8 cellular contexts compared by ENCODE assay signal in genomic region chr15:52481915-52482314, GRCh38. TPM values are rescaled to one million over a fixed set of nuclear protein-coding genes. Genes with fewer than 3 reads are reported as not detected.
DNase-seq lines count a peak whose midpoint lies in the region; ATAC-seq and TF ChIP-seq lines count a peak whose summit lies in the region.

No MANE protein-coding gene starts in this region.

- no peaks in the 10 kb centered on the region for H3K9me2 ChIP-seq in hepatocyte (replicated peaks; ENCODE audit: insufficient read depth)

- H3K9me3 Mint-ChIP-seq in dendritic cell treated with granulocyte-macrophage colony-stimulating factor and Interleukin-4, amounts not matched to agents 40 ng/mL and 50 ng/mL, for 4 days = no peaks in the 10 kb centered on the region

- H3K4me1 Mint-ChIP-seq in dendritic cell treated with granulocyte-macrophage colony-stimulating factor and Interleukin-4, amounts not matched to agents 40 ng/mL and 50 ng/mL, for 4 days (ENCODE audit: low read depth) = peaks cover 81% of the 10 kb centered on the region

- no peaks in the 10 kb centered on the region for H4K20me1 ChIP-seq in hepatocyte (ENCODE audit: insufficient read depth, poor library complexity, severe bottlenecking)

- TF ChIP-seq CTCF in AG09309 (IDR thresholded peaks at IDR 0.05; ENCODE audit: control insufficient read depth, insufficient read depth, low read depth, low read length, missing control alignments) = no peak
- no peak for TF ChIP-seq CTCF in gastrocnemius medialis (IDR thresholded peaks at IDR 0.05 in 4 of 5, conservative IDR thresholded peaks at IDR 0.05 in 1 of 5)
- no peak for TF ChIP-seq CTCF in hepatocyte (IDR thresholded peaks at IDR 0.05; ENCODE audit: poor library complexity)

- intact Hi-C loops in dendritic cell treated with granulocyte-macrophage colony-stimulating factor and Interleukin-4, amounts not matched to agents 40 ng/mL and 50 ng/mL, for 4 days (cut with micrococcal nuclease) = loop anchor here (2.0 to 5.0 kb wide), 2 partner anchors 15 to 45 kb away; partner anchors contain the start of gene MYO5A
- intact Hi-C loops in gastrocnemius medialis (cut with DNase I; ENCODE audit: low total_unique reads) = no loop called here

- in situ Hi-C loops in gastrocnemius medialis (cut with MboI; ENCODE audit: low sequenced_read_pairs in 4 of 4) = no loop called here

- DNase-seq in AG09309 (ENCODE audit: low read depth) (peak; percentile 50), SKM-1 treated with dmso at 0.1 percent for 144 hours (lab: John Stamatoyannopoulos, UW; ENCODE audit: unreplicated experiment) (peak; percentile 94), gastrocnemius medialis (no peak), hepatocyte (ENCODE audit: low spot score) (no peak), NCI-H1105 treated with DMSO at 0.1 percent for 48 hours (lab: John Stamatoyannopoulos, UW) (no peak)

- TF ChIP-seq POLR2A in gastrocnemius medialis (IDR thresholded peaks at IDR 0.05) = no peak

- H3K79me2 ChIP-seq in hepatocyte = peaks cover 5% of the 10 kb centered on the region

- H3K27ac ChIP-seq in gastrocnemius medialis (peak overlapping the region; percentile 12 to 76 (median 48)), hepatocyte (no peak overlapping the region)

- H3K4me3 ChIP-seq in AG09309 (ENCODE audit: control insufficient read depth, low read depth, low read length) (no peak overlapping the region), gastrocnemius medialis (no peak overlapping the region), hepatocyte (no peak overlapping the region)

- H3K27me3 ChIP-seq in gastrocnemius medialis (no peaks in the 10 kb centered on the region), hepatocyte (no peaks in the 10 kb centered on the region)

- H3K27me3 Mint-ChIP-seq in dendritic cell treated with granulocyte-macrophage colony-stimulating factor and Interleukin-4, amounts not matched to agents 40 ng/mL and 50 ng/mL, for 4 days = no peaks in the 10 kb centered on the region

- H2AFZ ChIP-seq in hepatocyte = no peak overlapping the region

- H3K36me3 ChIP-seq in gastrocnemius medialis (no peaks in the 10 kb centered on the region), hepatocyte (replicated peaks; ENCODE audit: insufficient read depth, low read depth) (no peaks in the 10 kb centered on the region)

- H3K4me1 ChIP-seq in gastrocnemius medialis (peaks cover 38 to 56% of the 10 kb centered on the region in 2 donors), hepatocyte (ENCODE audit: insufficient read depth) (peaks cover 5% of the 10 kb centered on the region)

- H3K27ac Mint-ChIP-seq in dendritic cell treated with granulocyte-macrophage colony-stimulating factor and Interleukin-4, amounts not matched to agents 40 ng/mL and 50 ng/mL, for 4 days = peak overlapping the region; percentile 87

- H3K36me3 Mint-ChIP-seq in dendritic cell treated with granulocyte-macrophage colony-stimulating factor and Interleukin-4, amounts not matched to agents 40 ng/mL and 50 ng/mL, for 4 days (ENCODE audit: low read depth) = peaks cover 28% of the 10 kb centered on the region

- H3K4me3 Mint-ChIP-seq in dendritic cell treated with granulocyte-macrophage colony-stimulating factor and Interleukin-4, amounts not matched to agents 40 ng/mL and 50 ng/mL, for 4 days = no peak overlapping the region

- H3K9me3 ChIP-seq in gastrocnemius medialis (no peaks in the 10 kb centered on the region), hepatocyte (ENCODE audit: low read depth) (no peaks in the 10 kb centered on the region)

- ATAC-seq in GM18907 (IDR thresholded peaks at IDR 0.05; ENCODE audit: unreplicated experiment) (peak; percentile 98), HG03097 (IDR thresholded peaks at IDR 0.05; ENCODE audit: low FRiP score, unreplicated experiment) (peak; percentile 92), gastrocnemius medialis (peak; percentile 83 to 87)

- 73% methylated on average over 3 of the region's 3 CpGs for WGBS in hepatocyte (ENCODE audit: low lambda C conversion rate, missing lambda C conversion rate)

- H3K4me2 ChIP-seq in hepatocyte = no peak overlapping the region

RNA-seq across cellular contexts. Expression of gene MYO5A, which starts 46.8 kb away (rescaled TPM):
- total RNA-seq in gastrocnemius medialis = 10 to 100 TPM in 2 of 4 donors, 1 to 10 TPM in 2; 5.8 to 51.2 (median 10.2) TPM
- 8.5 and 14.8 TPM in 2 replicates for total RNA-seq in hepatocyte
- polyA plus RNA-seq in hepatocyte = 3.1 and 3.7 TPM in 2 replicates

Comparison
In these comparisons a context has a peak if more than half of its experiments do, and no peak if none do; other contexts are left out.
1. DNase-seq: peak in AG09309 (single experiment) and SKM-1 treated with dmso at 0.1 percent for 144 hours (single experiment); none in gastrocnemius medialis (0 of 2), hepatocyte (single experiment) and NCI-H1105 treated with DMSO at 0.1 percent for 48 hours (single experiment).
2. Peak in every context shown above with its lines, with median percentiles within 50 percentile points of each other: ATAC-seq.